32 cellular contexts compared by ENCODE assay signal in genomic region chr14:100348253-100348729, GRCh38. TPM values are rescaled to one million over a fixed set of nuclear protein-coding genes. Genes with fewer than 3 reads are reported as not detected.
DNase-seq lines count a peak whose midpoint lies in the region; TF ChIP-seq lines count a peak whose summit lies in the region.
"Had no signal": no experiment of that assay in that cellular context is flagged by ENCODE, and none has a peak within 500 bp of the region (broad histone marks: within the 10 kb centered on the region; RNA-seq: fewer than 3 reads in every experiment).

No MANE protein-coding gene starts in this region.

- intact Hi-C loops in spleen (cut with DNase I; ENCODE audit: low total_unique reads) (no loop called here), stomach (cut with DNase I; ENCODE audit: low total_unique reads) (no loop called here), breast epithelium (cut with DNase I; ENCODE audit: low total_unique reads) (no loop called here)

- TF ChIP-seq CTCF in spleen (IDR thresholded peaks at IDR 0.05 in 8 of 11, conservative IDR thresholded peaks at IDR 0.05 in 3 of 11) (no peak), stomach (IDR thresholded peaks at IDR 0.05) (no peak), breast epithelium (IDR thresholded peaks at IDR 0.05) (no peak)

- H4K5ac ChIP-seq in mesendoderm (ENCODE audit: low read length), result no peak overlapping the region

- peak overlapping the region; percentile 19 to 23 for H3K4me3 ChIP-seq in duodenal mucosa (ENCODE audit: low read depth in 1 of 2, low read length in 2 of 2)
- H3K4me3 ChIP-seq in spleen, result no peak overlapping the region
- H3K4me3 ChIP-seq in stomach, result no peak overlapping the region
- no peak overlapping the region for H3K4me3 ChIP-seq in breast epithelium
- H3K4me3 ChIP-seq in mesendoderm (ENCODE audit: low read length), result no peak overlapping the region
- H3K4me3 ChIP-seq: HAP-1, prostate gland had no signal

- no peak overlapping the region for H3K18ac ChIP-seq in mesendoderm (ENCODE audit: low read length)

- no peak overlapping the region for H2BK15ac ChIP-seq in mesendoderm (replicated peaks; ENCODE audit: low read depth)

- no peaks in the 10 kb centered on the region for H3K79me2 ChIP-seq in mesendoderm (ENCODE audit: control insufficient read depth, insufficient read depth, low read length)

- H2BK5ac ChIP-seq in mesendoderm (ENCODE audit: low read length), result no peak overlapping the region

- no peak overlapping the region for H3K23ac ChIP-seq in mesendoderm (ENCODE audit: low read length)

- peak overlapping the region in 1 of 2 donors; percentile 51 for H3K9ac ChIP-seq in duodenal mucosa (ENCODE audit: low read depth in 1 of 2, low read length in 2 of 2)
- no peak overlapping the region for H3K9ac ChIP-seq in mesendoderm (ENCODE audit: low read length)

- no peak overlapping the region for H3K4ac ChIP-seq in mesendoderm (ENCODE audit: low read depth, low read length)

- no peaks in the 10 kb centered on the region for H3K27me3 ChIP-seq in duodenal mucosa (ENCODE audit: control insufficient read depth in 1 of 2, insufficient read depth in 2 of 2, low read length in 2 of 2)
- no peaks in the 10 kb centered on the region for H3K27me3 ChIP-seq in spleen (replicated peaks in 1 of 7)
- H3K27me3 ChIP-seq in stomach, result no peaks in the 10 kb centered on the region
- H3K27me3 ChIP-seq in breast epithelium, result no peaks in the 10 kb centered on the region
- H3K27me3 ChIP-seq in mesendoderm (ENCODE audit: insufficient read depth, low read length, poor library complexity), result no peaks in the 10 kb centered on the region

- H3K9me3 ChIP-seq in duodenal mucosa (ENCODE audit: control insufficient read depth in 1 of 2, low read length in 2 of 2), result no peaks in the 10 kb centered on the region
- H3K9me3 ChIP-seq in spleen, result no peaks in the 10 kb centered on the region
- H3K9me3 ChIP-seq in stomach, result no peaks in the 10 kb centered on the region
- H3K9me3 ChIP-seq in breast epithelium, result no peaks in the 10 kb centered on the region
- H3K9me3 ChIP-seq: HAP-1, prostate gland had no signal

- no peak overlapping the region for H2BK120ac ChIP-seq in mesendoderm (ENCODE audit: low read depth, low read length)

- H3K4me2 ChIP-seq in mesendoderm (ENCODE audit: low read length), result no peak overlapping the region

- H3K79me1 ChIP-seq in mesendoderm (ENCODE audit: low read length), result no peaks in the 10 kb centered on the region

- WGBS in spleen, 5 donors, result 77 to 93% (median 85%) methylated on average over 9 to 12 of the region's 12 CpGs
- 83 to 96% (median 90%) methylated on average over 11 to 12 of the region's 12 CpGs for WGBS in stomach, 5 donors
- WGBS in mesendoderm (ENCODE audit: extremely low coverage, insufficient coverage, low lambda C conversion rate), result no CpG with 5 or more reads among the region's 12 CpGs

- H3K56ac ChIP-seq in mesendoderm (ENCODE audit: low read length), result no peak overlapping the region

- H2AK5ac ChIP-seq in mesendoderm (ENCODE audit: low read length), result no peak overlapping the region

- no peak overlapping the region for H4K8ac ChIP-seq in mesendoderm (ENCODE audit: low read depth, low read length)

- H3K4me1 ChIP-seq in duodenal mucosa (ENCODE audit: control insufficient read depth in 1 of 2, insufficient read depth in 2 of 2, low read length in 2 of 2) (peaks cover 20 to 21% of the 10 kb centered on the region in 2 donors), spleen (peaks cover 0 to 27% (median 5%) of the 10 kb centered on the region in 6 donors), stomach (no peaks in the 10 kb centered on the region), breast epithelium (no peaks in the 10 kb centered on the region), mesendoderm (ENCODE audit: control insufficient read depth, low read depth, low read length) (no peaks in the 10 kb centered on the region)
- H3K4me1 ChIP-seq: HAP-1, prostate gland had no signal

- H3K27ac ChIP-seq in duodenal mucosa (ENCODE audit: low read depth, low read length) (no peak overlapping the region), spleen (peak overlapping the region in 2 of 8 donors; percentile 3 to 33), stomach (no peak overlapping the region), breast epithelium (no peak overlapping the region), mesendoderm (ENCODE audit: low read depth, low read length) (no peak overlapping the region)
- H3K27ac ChIP-seq: C4-2B, prostate gland had no signal

- H3K36me3 ChIP-seq in duodenal mucosa (ENCODE audit: control insufficient read depth in 1 of 2, insufficient read depth in 2 of 2, low read length in 2 of 2), result peaks cover 30 to 58% of the 10 kb centered on the region in 2 donors
- peaks cover 0 to 96% (median 72%) of the 10 kb centered on the region in 6 donors for H3K36me3 ChIP-seq in spleen
- peaks cover 37 to 91% (median 78%) of the 10 kb centered on the region in 4 donors for H3K36me3 ChIP-seq in stomach
- peaks cover 9% of the 10 kb centered on the region for H3K36me3 ChIP-seq in breast epithelium
- peaks cover 26% of the 10 kb centered on the region for H3K36me3 ChIP-seq in mesendoderm (ENCODE audit: control insufficient read depth, insufficient read depth, low read length)

- TF ChIP-seq EP300 in stomach (IDR thresholded peaks at IDR 0.05), result no peak

- DNase-seq in NCI-H2107 treated with DMSO at 0.1 percent for 48 hours (lab: John Stamatoyannopoulos, UW; ENCODE audit: unreplicated experiment), result peak; percentile 48
- DNase-seq in NCI-H2107 (lab: John Stamatoyannopoulos, UW), result no peak
- DNase-seq in NCI-H146 treated with DMSO at 0.1 percent for 48 hours (lab: John Stamatoyannopoulos, UW; ENCODE audit: unreplicated experiment), result peak; percentile 53
- peak; percentile 34 for DNase-seq in spleen
- DNase-seq in stomach, result no peak
- DNase-seq in breast epithelium (ENCODE audit: low spot score in 2 of 2), result no peak
- DNase-seq in mesendoderm, result no peak
- DNase-seq: activated CD4-positive, alpha-beta T cell treated with anti-CD3 and anti-CD28 coated beads for 36 hours; activated effector memory CD4-positive, alpha-beta T cell treated with anti-CD3 and anti-CD28 coated beads, Interleukin-2, amount 50 U/mL, for 16 hours; activated naive CD8-positive, alpha-beta T cell treated with anti-CD3 and anti-CD28 coated beads, Interleukin-2, amount 50 U/mL, for 24 hours; activated T-cell treated with anti-CD3 and anti-CD28 coated beads, Interleukin-2, amount 50 U/mL, for 1 hour; Calu3; dermis blood vessel endothelial cell; DND-41; GF-D8; naive thymus-derived CD8-positive, alpha-beta T cell; NCI-H1048; NCI-H2227 treated with DMSO at 0.1 percent for 48 hours; nucleus accumbens; stimulated activated CD4-positive, alpha-beta T cell treated with anti-CD3 and anti-CD28 coated beads, Interleukin-4, amount 100 ng/mL, for 24 hours had no signal

- no peak for TF ChIP-seq POLR2A in spleen (IDR thresholded peaks at IDR 0.05)
- TF ChIP-seq POLR2A in stomach (IDR thresholded peaks at IDR 0.05), result no peak
- no peak for TF ChIP-seq POLR2A in breast epithelium (IDR thresholded peaks at IDR 0.05)

RNA-seq across cellular contexts. Expression of gene SLC25A47, which starts 25.2 kb away (rescaled TPM):
- not detected for total RNA-seq in spleen
- polyA plus RNA-seq in spleen, result under 1 TPM in 2 of 3 donors, not detected in 1; 0.03 to 0.11 TPM
- total RNA-seq in stomach, result under 1 TPM in 1 of 5 donors, not detected in 4; 0.73 TPM
- polyA plus RNA-seq in stomach, result not detected
- total RNA-seq in breast epithelium, result under 1 TPM in 1 of 3 donors, not detected in 2; 0.16 TPM
- polyA plus RNA-seq in mesendoderm (2013, experiment 1 of 2), result not detected
- not detected for polyA plus RNA-seq in mesendoderm (2013, experiment 2 of 2)
- total RNA-seq: A172; activated CD4-positive, alpha-beta T cell treated with anti-CD3 and anti-CD28 coated beads for 36 hours; activated CD8-positive, alpha-beta memory T cell treated with anti-CD3 and anti-CD28 coated beads for 36 hours; Calu3; dermis blood vessel endothelial cell; esophagus mucosa; fibroblast of villous mesenchyme; naive thymus-derived CD8-positive, alpha-beta T cell; sciatic nerve; temporal lobe; ureter had no signal
- polyA plus RNA-seq: keratinocyte; naive thymus-derived CD8-positive, alpha-beta T cell had no signal

RNA-seq across cellular contexts. Expression of gene WDR25, which starts 28.0 kb away (rescaled TPM):
- 10 to 100 TPM in 2 of 7 donors, 1 to 10 TPM in 5; 4.4 to 20.9 (median 9.9) TPM for total RNA-seq in spleen
- polyA plus RNA-seq in spleen, result 1 to 10 TPM; 4.8 to 6.9 (median 4.8) TPM
- 10 to 100 TPM in 1 of 5 donors, 1 to 10 TPM in 4; 1.3 to 10.5 (median 8.7) TPM for total RNA-seq in stomach
- 10 to 100 TPM in 1 of 3 donors, 1 to 10 TPM in 2; 5.3 to 13.6 (median 8.3) TPM for polyA plus RNA-seq in stomach
- total RNA-seq in breast epithelium, result 10 to 100 TPM in 2 of 3 donors, 1 to 10 TPM in 1; 8.0 to 14.2 (median 12.5) TPM
- 10.0 TPM for polyA plus RNA-seq in mesendoderm (2013, experiment 1 of 2)
- polyA plus RNA-seq in mesendoderm (2013, experiment 2 of 2), result 8.8 TPM

RNA-seq across cellular contexts. Expression of gene SLC25A29, which starts 42.0 kb away (rescaled TPM):
- total RNA-seq in spleen, result 10 to 100 TPM; 19.6 to 42.7 (median 33.9) TPM
- polyA plus RNA-seq in spleen, result 10 to 100 TPM; 26.2 to 52.9 (median 30.2) TPM
- total RNA-seq in stomach, result 100 to 1,000 TPM in 2 of 5 donors, 10 to 100 TPM in 3; 25.7 to 174 (median 30.1) TPM
- polyA plus RNA-seq in stomach, result 10 to 100 TPM in 2 of 3 donors, 1 to 10 TPM in 1; 9.0 to 58.3 (median 26.2) TPM
- total RNA-seq in breast epithelium, result 100 to 1,000 TPM in 2 of 3 donors, 10 to 100 TPM in 1; 40.2 to 119 (median 110) TPM
- polyA plus RNA-seq in mesendoderm (2013, experiment 1 of 2), result 29.6 TPM
- 31.1 TPM for polyA plus RNA-seq in mesendoderm (2013, experiment 2 of 2)

Comparison
In these comparisons a context has a peak if more than half of its experiments do, and no peak if none do; other contexts are left out.
1. DNase-seq: peak in NCI-H2107 treated with DMSO at 0.1 percent for 48 hours (single experiment), NCI-H146 treated with DMSO at 0.1 percent for 48 hours (single experiment) and spleen (single experiment); none in NCI-H2107 (single experiment), stomach (single experiment), breast epithelium (0 of 2) and mesendoderm (single experiment).
2. H3K4me3 ChIP-seq: peak in duodenal mucosa (2 of 2); none in spleen (0 of 8), stomach (0 of 4), breast epithelium (0 of 3) and mesendoderm (single experiment).